Comparison of ENCODE assay signal across 2 cellular contexts in the genomic region with DNA sequence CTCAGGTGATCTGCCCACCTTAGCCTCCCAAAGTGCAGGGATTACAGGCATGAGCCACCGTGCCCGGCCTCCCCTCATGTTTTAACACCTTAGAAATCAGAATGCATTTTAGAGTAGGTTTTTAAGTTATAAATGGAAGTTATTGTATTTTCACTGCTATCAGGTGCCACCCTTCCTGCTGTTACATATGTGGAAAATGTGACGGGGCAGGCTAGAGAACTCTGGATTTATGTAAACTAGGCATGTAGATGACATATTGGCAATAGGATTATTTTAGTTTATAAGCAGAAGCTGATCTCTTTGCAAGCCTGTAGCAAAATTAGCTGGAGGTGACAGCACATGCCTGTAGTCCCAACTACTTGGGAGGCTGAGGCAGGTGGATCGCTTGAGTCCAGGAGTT.
TF ChIP-seq lines count a peak whose summit lies in the region.

No MANE protein-coding gene starts in this region.

TF ChIP-seq in SK-N-SH, 30 proteins besides CTCF, POLR2A, EP300 and RAD21:
- TF ChIP-seq, protein P1, sequence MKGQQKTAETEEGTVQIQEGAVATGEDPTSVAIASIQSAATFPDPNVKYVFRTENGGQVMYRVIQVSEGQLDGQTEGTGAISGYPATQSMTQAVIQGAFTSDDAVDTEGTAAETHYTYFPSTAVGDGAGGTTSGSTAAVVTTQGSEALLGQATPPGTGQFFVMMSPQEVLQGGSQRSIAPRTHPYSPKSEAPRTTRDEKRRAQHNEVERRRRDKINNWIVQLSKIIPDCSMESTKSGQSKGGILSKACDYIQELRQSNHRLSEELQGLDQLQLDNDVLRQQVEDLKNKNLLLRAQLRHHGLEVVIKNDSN (IDR thresholded peaks at IDR 0.05; ENCODE audit: borderline replicate concordance, low read depth) = no peak
- TF ChIP-seq NFIC (IDR thresholded peaks at IDR 0.05; ENCODE audit: borderline replicate concordance) = no peak
- TF ChIP-seq SMC3 (IDR thresholded peaks at IDR 0.05; ENCODE audit: low read depth, low read length) = no peak
- TF ChIP-seq RXRA (IDR thresholded peaks at IDR 0.05; ENCODE audit: borderline replicate concordance, low read depth) = no peak
- no peak for TF ChIP-seq RFX5 (IDR thresholded peaks at IDR 0.05; ENCODE audit: low read length)
- no peak for TF ChIP-seq GATA2 (CRISPR knock-in tag; IDR thresholded peaks at IDR 0.05)
TF ChIP-seq in SK-N-SH: peak in this region for 0.

TF ChIP-seq in SK-N-SH treated with all-trans-retinoic acid at 6 μM for 48 hours, 23 proteins besides CTCF, POLR2A, EP300 and RAD21 (continued from another document):
- TF ChIP-seq, protein P2, sequence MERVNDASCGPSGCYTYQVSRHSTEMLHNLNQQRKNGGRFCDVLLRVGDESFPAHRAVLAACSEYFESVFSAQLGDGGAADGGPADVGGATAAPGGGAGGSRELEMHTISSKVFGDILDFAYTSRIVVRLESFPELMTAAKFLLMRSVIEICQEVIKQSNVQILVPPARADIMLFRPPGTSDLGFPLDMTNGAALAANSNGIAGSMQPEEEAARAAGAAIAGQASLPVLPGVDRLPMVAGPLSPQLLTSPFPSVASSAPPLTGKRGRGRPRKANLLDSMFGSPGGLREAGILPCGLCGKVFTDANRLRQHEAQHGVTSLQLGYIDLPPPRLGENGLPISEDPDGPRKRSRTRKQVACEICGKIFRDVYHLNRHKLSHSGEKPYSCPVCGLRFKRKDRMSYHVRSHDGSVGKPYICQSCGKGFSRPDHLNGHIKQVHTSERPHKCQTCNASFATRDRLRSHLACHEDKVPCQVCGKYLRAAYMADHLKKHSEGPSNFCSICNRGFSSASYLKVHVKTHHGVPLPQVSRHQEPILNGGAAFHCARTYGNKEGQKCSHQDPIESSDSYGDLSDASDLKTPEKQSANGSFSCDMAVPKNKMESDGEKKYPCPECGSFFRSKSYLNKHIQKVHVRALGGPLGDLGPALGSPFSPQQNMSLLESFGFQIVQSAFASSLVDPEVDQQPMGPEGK (CRISPR knock-in tag; IDR thresholded peaks at IDR 0.05; ENCODE audit: borderline replicate concordance) = no peak
- no peak for TF ChIP-seq ZC3H10 (CRISPR knock-in tag; IDR thresholded peaks at IDR 0.05)
- no peak for TF ChIP-seq ISL1 (CRISPR knock-in tag; IDR thresholded peaks at IDR 0.05)
- TF ChIP-seq ZNF565 (CRISPR knock-in tag; conservative IDR thresholded peaks at IDR 0.05; ENCODE audit: low read depth) = no peak
- no peak for TF ChIP-seq ZNF8 (CRISPR knock-in tag; IDR thresholded peaks at IDR 0.05)
- TF ChIP-seq ZFP30 (CRISPR knock-in tag; IDR thresholded peaks at IDR 0.05) = no peak
- TF ChIP-seq BACH2 (CRISPR knock-in tag; IDR thresholded peaks at IDR 0.05; ENCODE audit: borderline replicate concordance) = no peak
